ENCODE assay signal across 1 cellular context in genomic region chr4:89256203-89256800, GRCh38.
TF ChIP-seq lines count a peak whose summit lies in the region.

No MANE protein-coding gene starts in this region.

TF ChIP-seq in H1, 55 proteins besides CTCF, POLR2A, EP300 and RAD21:
- TF ChIP-seq GABPA (IDR thresholded peaks at IDR 0.05; ENCODE audit: borderline replicate concordance, insufficient read depth, low read length) (no peak), JUND (IDR thresholded peaks at IDR 0.05; ENCODE audit: low read length) (no peak), SP1 (IDR thresholded peaks at IDR 0.05; ENCODE audit: low read depth, low read length) (no peak), HDAC2 (IDR thresholded peaks at IDR 0.05; ENCODE audit: borderline replicate concordance in 1 of 2, low read depth in 2 of 2, low read length in 2 of 2) (no peak), EGR1 (IDR thresholded peaks at IDR 0.05; ENCODE audit: borderline replicate concordance, low read depth, low read length) (no peak), TAF1 (IDR thresholded peaks at IDR 0.05; ENCODE audit: low read depth, low read length) (no peak), HDAC6 (IDR thresholded peaks at IDR 0.05; ENCODE audit: low read depth, low read length) (no peak), SIRT6 (IDR thresholded peaks at IDR 0.05; ENCODE audit: low read length) (no peak), ATF2 (IDR thresholded peaks at IDR 0.05; ENCODE audit: low read length) (no peak), RFX5 (IDR thresholded peaks at IDR 0.05; ENCODE audit: borderline replicate concordance, low read depth, low read length) (no peak), SP4 (IDR thresholded peaks at IDR 0.05; ENCODE audit: low read length) (no peak), TEAD4 (IDR thresholded peaks at IDR 0.05; ENCODE audit: low read depth, low read length) (no peak), CHD2 (IDR thresholded peaks at IDR 0.05; ENCODE audit: low read length) (no peak), FOSL1 (IDR thresholded peaks at IDR 0.05; ENCODE audit: insufficient read depth, low read depth, low read length) (no peak), SIN3A (conservative IDR thresholded peaks at IDR 0.05 in 1 of 2, IDR thresholded peaks at IDR 0.05 in 1 of 2; ENCODE audit: low read depth in 1 of 2, low read length in 2 of 2) (no peak)
- TF ChIP-seq, protein P1, sequence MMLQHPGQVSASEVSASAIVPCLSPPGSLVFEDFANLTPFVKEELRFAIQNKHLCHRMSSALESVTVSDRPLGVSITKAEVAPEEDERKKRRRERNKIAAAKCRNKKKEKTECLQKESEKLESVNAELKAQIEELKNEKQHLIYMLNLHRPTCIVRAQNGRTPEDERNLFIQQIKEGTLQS (IDR thresholded peaks at IDR 0.05; ENCODE audit: insufficient read depth, low read depth, low read length) = no peak
